ENCODE assay signal across 8 cellular contexts in the genomic region with DNA sequence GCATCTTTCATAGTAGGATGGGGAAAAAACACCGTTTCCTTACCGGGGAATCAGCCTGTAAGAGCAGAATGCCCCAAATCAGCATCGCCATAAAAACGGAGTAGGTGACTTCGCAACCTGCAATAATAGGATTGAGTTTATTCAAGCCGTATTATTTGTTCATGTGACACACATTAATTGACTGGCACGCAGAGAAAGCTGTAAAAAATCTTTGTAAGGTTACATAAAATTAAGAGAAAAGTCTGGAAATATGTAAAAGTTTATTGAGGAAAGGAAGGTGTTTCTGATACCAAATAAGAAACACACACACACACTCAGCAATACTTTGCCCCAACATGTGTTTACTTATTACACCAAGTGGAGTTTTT. TPM values are rescaled to one million over a fixed set of nuclear protein-coding genes. Genes with fewer than 3 reads are reported as not detected.
DNase-seq lines count a peak whose midpoint lies in the region; ATAC-seq and TF ChIP-seq lines count a peak whose summit lies in the region.

No MANE protein-coding gene starts in this region.

- dilution Hi-C loops in IMR-90 (cut with HindIII; ENCODE audit: low sequenced_read_pairs, unreplicated experiment) = no loop called here

- BruUV-seq in IMR-90 (replicated peaks; lab: Mats Ljungman, UMichigan) = no TSS peak

- no peak for TF ChIP-seq POLR2A in IMR-90 (IDR thresholded peaks at IDR 0.05; ENCODE audit: low read depth, low read length)

- H3K4ac ChIP-seq in IMR-90 (ENCODE audit: low read depth, low read length) = peak overlapping the region; percentile 91

- peak overlapping the region; percentile 98 for H3K23ac ChIP-seq in IMR-90 (ENCODE audit: low read depth, low read length)

- H4K91ac ChIP-seq in IMR-90 (ENCODE audit: insufficient read depth, low read depth, low read length) = peak overlapping the region; percentile 72

- no peak for ATAC-seq in IMR-90 (ENCODE audit: low read depth)
- no peak for ATAC-seq in GM18861 (IDR thresholded peaks at IDR 0.05; ENCODE audit: unreplicated experiment)

- H3K4me1 ChIP-seq in IMR-90 (ENCODE audit: control insufficient read depth, insufficient read depth, low read length) (peaks cover 10% of the 10 kb centered on the region), mucosa of rectum (ENCODE audit: control insufficient read depth in 2 of 2, insufficient read depth in 2 of 2, low read length in 2 of 2) (peaks cover 7 to 9% of the 10 kb centered on the region in 2 donors)

- peak overlapping the region; percentile 79 for H3K18ac ChIP-seq in IMR-90 (ENCODE audit: low read depth, low read length)

- peak overlapping the region; percentile 94 for H2AK9ac ChIP-seq in IMR-90 (replicated peaks; ENCODE audit: low read depth, low read length, poor library complexity)

- TF ChIP-seq RAD21 in IMR-90 (IDR thresholded peaks at IDR 0.05; ENCODE audit: low read length) = no peak

- POLR2A ChIA-PET in IMR-90 (lab: Charles Lee; ENCODE audit: unreplicated experiment) = no interaction called here

- H3K36me3 ChIP-seq in IMR-90 (ENCODE audit: control insufficient read depth, insufficient read depth, low read length) = no peaks in the 10 kb centered on the region
- H3K36me3 ChIP-seq in mucosa of rectum (ENCODE audit: control insufficient read depth in 2 of 2, insufficient read depth in 2 of 2, low read length in 2 of 2) = no peaks in the 10 kb centered on the region

- peak overlapping the region; percentile 89 for H3K27ac ChIP-seq in 22Rv1
- H3K27ac ChIP-seq in IMR-90 (ENCODE audit: insufficient read depth, low read length) = peak overlapping the region; percentile 40
- peak overlapping the region; percentile 89 for H3K27ac ChIP-seq in caudate nucleus (ENCODE audit: low read depth, low read length)
- H3K27ac ChIP-seq in mucosa of rectum (ENCODE audit: low read depth in 2 of 2, low read length in 2 of 2) = peak overlapping the region; percentile 88 to 92

- peak overlapping the region; percentile 92 for H3K14ac ChIP-seq in IMR-90 (replicated peaks; ENCODE audit: low read depth, low read length)

- no peaks in the 10 kb centered on the region for H3K27me3 ChIP-seq in IMR-90 (ENCODE audit: control insufficient read depth, insufficient read depth, low read length)
- H3K27me3 ChIP-seq in mucosa of rectum (ENCODE audit: control insufficient read depth in 2 of 2, insufficient read depth in 2 of 2, low read length in 2 of 2) = no peaks in the 10 kb centered on the region

- peak overlapping the region; percentile 86 for H3K4me3 ChIP-seq in IMR-90 (ENCODE audit: insufficient read depth, low read depth, low read length)
- H3K4me3 ChIP-seq in mucosa of rectum (ENCODE audit: low read length in 2 of 2) = peak overlapping the region; percentile 94 to 96

- no peaks in the 10 kb centered on the region for H4K20me1 ChIP-seq in IMR-90 (ENCODE audit: insufficient read depth, low read length)

- H3K9ac ChIP-seq in IMR-90 (ENCODE audit: low read depth, low read length) (peak overlapping the region; percentile 71), mucosa of rectum (ENCODE audit: low read depth in 1 of 2, low read length in 2 of 2) (peak overlapping the region; percentile 79 to 92)

- H2BK120ac ChIP-seq in IMR-90 (ENCODE audit: low read depth, low read length) = peak overlapping the region; percentile 82

- DNase-seq in IMR-90 = no peak
- no peak for DNase-seq in caudate nucleus (lab: John Stamatoyannopoulos, UW)
- DNase-seq in DMS153 (lab: John Stamatoyannopoulos, UW) = no peak
- no peak for DNase-seq in globus pallidus (ENCODE audit: low spot score)
- no peak for DNase-seq in glomerular visceral epithelial cell (ENCODE audit: extremely low spot score)

- peak overlapping the region; percentile 96 for H3K4me2 ChIP-seq in IMR-90 (ENCODE audit: low read depth, low read length)

- H2AFZ ChIP-seq in IMR-90 (replicated peaks; ENCODE audit: low read length, poor library complexity) = peak overlapping the region; percentile 97

- H4K5ac ChIP-seq in IMR-90 (ENCODE audit: low read depth, low read length) = peak overlapping the region; percentile 98

- H4K8ac ChIP-seq in IMR-90 (ENCODE audit: low read depth in 2 of 2, low read length in 2 of 2) = peak overlapping the region; percentile 33 to 87

- H3K9me3 ChIP-seq in IMR-90 (ENCODE audit: control insufficient read depth, insufficient read depth, low read length) = no peaks in the 10 kb centered on the region
- no peaks in the 10 kb centered on the region for H3K9me3 ChIP-seq in mucosa of rectum (ENCODE audit: control insufficient read depth in 2 of 2, low read length in 2 of 2)

- in situ Hi-C loops in IMR-90 (cut with MboI; ENCODE audit: low sequenced_read_pairs) = no loop called here

- H2BK20ac ChIP-seq in IMR-90 (ENCODE audit: low read depth, low read length) = no peak overlapping the region

- H2BK15ac ChIP-seq in IMR-90 (ENCODE audit: low read depth, low read length) = peak overlapping the region; percentile 1; the same call in 1 of the 3 replicates

- peak overlapping the region; percentile 9; the same call in 1 of the 2 replicates for H2AK5ac ChIP-seq in IMR-90 (ENCODE audit: low read depth, low read length)

- CTCF ChIA-PET in IMR-90 (lab: Yijun Ruan, JAX) = no interaction called here

- no peak for TF ChIP-seq CTCF in 22Rv1 (IDR thresholded peaks at IDR 0.05)
- TF ChIP-seq CTCF in IMR-90 (conservative IDR thresholded peaks at IDR 0.05; ENCODE audit: low read depth, low read length) = no peak

- H3K56ac ChIP-seq in IMR-90 (ENCODE audit: extremely low read depth, insufficient read depth, low read length) = 0 out of 2 replicates have a peak overlapping the region, but pooled peaks have one; percentile 7

- peak overlapping the region; percentile 46 for H2BK5ac ChIP-seq in IMR-90 (ENCODE audit: low read depth, low read length, poor library complexity, severe bottlenecking)

- peaks cover 4% of the 10 kb centered on the region for H3K9me1 ChIP-seq in IMR-90 (ENCODE audit: insufficient read depth, low read length)

- WGBS in IMR-90 (ENCODE audit: extremely low coverage in 2 of 2, insufficient read length in 1 of 2), 2 experiments = 24% methylated on average over 3 of the region's 7 CpGs; no CpG with 5 or more reads in 1 of the 2 experiments

- intact Hi-C loops in IMR-90 (cut with micrococcal nuclease) = loop anchor here (2.0 kb wide), 1 partner anchor 61 kb away; a partner anchor contains a TSS

- peaks cover 16 to 37% of the 10 kb centered on the region in 2 experiments for H3K79me1 ChIP-seq in IMR-90 (ENCODE audit: low read depth in 1 of 2, low read length in 2 of 2)

TF ChIP-seq in IMR-90, 13 proteins besides CTCF, POLR2A, EP300 and RAD21:
- no peak for TF ChIP-seq MAFK (IDR thresholded peaks at IDR 0.05; ENCODE audit: low read depth, low read length)
- no peak for TF ChIP-seq CHD1 (IDR thresholded peaks at IDR 0.05; ENCODE audit: low read depth, low read length)
- TF ChIP-seq, protein P1, sequence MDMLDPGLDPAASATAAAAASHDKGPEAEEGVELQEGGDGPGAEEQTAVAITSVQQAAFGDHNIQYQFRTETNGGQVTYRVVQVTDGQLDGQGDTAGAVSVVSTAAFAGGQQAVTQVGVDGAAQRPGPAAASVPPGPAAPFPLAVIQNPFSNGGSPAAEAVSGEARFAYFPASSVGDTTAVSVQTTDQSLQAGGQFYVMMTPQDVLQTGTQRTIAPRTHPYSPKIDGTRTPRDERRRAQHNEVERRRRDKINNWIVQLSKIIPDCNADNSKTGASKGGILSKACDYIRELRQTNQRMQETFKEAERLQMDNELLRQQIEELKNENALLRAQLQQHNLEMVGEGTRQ (IDR thresholded peaks at IDR 0.05; ENCODE audit: low read depth, low read length) = no peak
- TF ChIP-seq CEBPB (IDR thresholded peaks at IDR 0.05; ENCODE audit: low read depth, low read length) = no peak
- no peak for TF ChIP-seq NFE2L2 (IDR thresholded peaks at IDR 0.05; ENCODE audit: low read depth, low read length)
- no peak for TF ChIP-seq FOS (IDR thresholded peaks at IDR 0.05; ENCODE audit: low read depth, low read length)
- TF ChIP-seq MXI1 (IDR thresholded peaks at IDR 0.05; ENCODE audit: borderline replicate concordance, low read depth, low read length) = no peak
- TF ChIP-seq MAZ (IDR thresholded peaks at IDR 0.05; ENCODE audit: borderline replicate concordance, low read depth, low read length) = no peak
- no peak for TF ChIP-seq SMC3 (IDR thresholded peaks at IDR 0.05; ENCODE audit: low read depth, low read length)
- no peak for TF ChIP-seq RCOR1 (IDR thresholded peaks at IDR 0.05; ENCODE audit: insufficient replicate concordance, low read length)
- TF ChIP-seq RFX5 (IDR thresholded peaks at IDR 0.05; ENCODE audit: low read depth, low read length) = no peak
- TF ChIP-seq BHLHE40 (IDR thresholded peaks at IDR 0.05; ENCODE audit: low read depth, low read length) = no peak
- TF ChIP-seq, protein P2, sequence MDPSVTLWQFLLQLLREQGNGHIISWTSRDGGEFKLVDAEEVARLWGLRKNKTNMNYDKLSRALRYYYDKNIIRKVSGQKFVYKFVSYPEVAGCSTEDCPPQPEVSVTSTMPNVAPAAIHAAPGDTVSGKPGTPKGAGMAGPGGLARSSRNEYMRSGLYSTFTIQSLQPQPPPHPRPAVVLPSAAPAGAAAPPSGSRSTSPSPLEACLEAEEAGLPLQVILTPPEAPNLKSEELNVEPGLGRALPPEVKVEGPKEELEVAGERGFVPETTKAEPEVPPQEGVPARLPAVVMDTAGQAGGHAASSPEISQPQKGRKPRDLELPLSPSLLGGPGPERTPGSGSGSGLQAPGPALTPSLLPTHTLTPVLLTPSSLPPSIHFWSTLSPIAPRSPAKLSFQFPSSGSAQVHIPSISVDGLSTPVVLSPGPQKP (IDR thresholded peaks at IDR 0.05; ENCODE audit: borderline replicate concordance, low read depth, low read length) = no peak
TF ChIP-seq in IMR-90: peak in this region for 0.

RNA-seq across cellular contexts. Expression of a gene that starts 0.6 kb away (rescaled TPM):
- 23.1 and 23.8 TPM in 2 replicates for total RNA-seq in IMR-90 (2012; rRNA removed)
- 15.3 and 18.9 TPM in 2 replicates for polyA plus RNA-seq in IMR-90 (2012; rRNA removed)
- polyA plus RNA-seq in IMR-90 (2012; cell fraction: cytosol; rRNA removed) = 1.9 and 2.2 TPM in 2 replicates
- 14.5 and 102 TPM in 2 replicates for polyA plus RNA-seq in IMR-90 (2012; cell fraction: nucleus; rRNA removed; ENCODE audit: low replicate concordance)

RNA-seq across cellular contexts. Expression of a gene that starts 59.7 kb away (rescaled TPM):
- 31.5 and 31.9 TPM in 2 replicates for total RNA-seq in IMR-90 (2012; rRNA removed)
- 7.1 and 11.1 TPM in 2 replicates for polyA plus RNA-seq in IMR-90 (2012; rRNA removed)
- polyA plus RNA-seq in IMR-90 (2012; cell fraction: cytosol; rRNA removed) = 1.6 and 2.2 TPM in 2 replicates
- polyA plus RNA-seq in IMR-90 (2012; cell fraction: nucleus; rRNA removed; ENCODE audit: low replicate concordance) = 2.3 and 9.6 TPM in 2 replicates

Comparison
In these comparisons a context has a peak if more than half of its experiments do, and no peak if none do; other contexts are left out.
1. H3K27ac ChIP-seq: peak in every context shown above with its lines; median percentile 90 in mucosa of rectum; 89 in 22Rv1; 89 in caudate nucleus; 40 in IMR-90.